24 cellular contexts compared by ENCODE assay signal in the genomic region with DNA sequence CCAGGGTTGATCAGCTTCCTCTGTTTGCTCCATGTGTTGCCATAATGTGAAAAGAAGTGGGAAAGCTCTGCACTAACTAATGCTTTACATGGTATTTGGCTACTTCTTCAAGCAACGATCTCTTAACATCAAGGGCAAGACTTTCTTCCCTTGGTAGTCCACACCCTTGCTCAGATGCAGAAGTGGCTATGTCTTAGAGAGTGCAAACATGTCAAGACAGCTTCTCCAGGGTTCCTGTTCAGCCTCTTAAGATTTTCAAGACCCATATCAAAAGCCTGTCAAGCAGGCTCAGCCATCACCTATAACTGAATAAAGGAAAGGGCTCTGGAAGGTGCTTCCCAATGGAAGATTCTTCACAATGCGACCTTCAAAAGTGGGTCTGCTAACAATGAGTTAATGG.
"Had no signal": no experiment of that assay in that cellular context is flagged by ENCODE, and none has a peak within 500 bp of the region (broad histone marks: within the 10 kb centered on the region; RNA-seq: fewer than 3 reads in every experiment).

No MANE protein-coding gene starts in this region.

- H3K4me3 ChIP-seq: heart left ventricle, lung, psoas muscle, spleen, testis, transverse colon had no signal

- H3K27me3 ChIP-seq: testis, transverse colon had no signal

- H3K27ac ChIP-seq: heart left ventricle, psoas muscle, spleen, testis, transverse colon had no signal

- DNase-seq: cerebellar nuclear complex; effector CD4-positive, alpha-beta T cell; endodermal cell; heart left ventricle; hypothalamus; mesendoderm; naive thymus-derived CD4-positive, alpha-beta T cell; nephron progenitor cell; psoas muscle; retina; spleen; stimulated activated CD4-positive, alpha-beta T cell treated with anti-CD3 and anti-CD28 coated beads, Interleukin-15, amount 100 ng/mL, for 24 hours; stimulated activated CD4-positive, alpha-beta T cell treated with anti-CD3 and anti-CD28 coated beads, Interleukin-1b, Interleukin-23, amount 100 ng/mL, for 48 hours; stimulated activated CD4-positive, alpha-beta T cell treated with anti-CD3 and anti-CD28 coated beads, Interleukin-4, amount 100 ng/mL, for 24 hours; stimulated activated naive B cell treated with anti-CD40 and anti-IgM and Interleukin-4, amounts not matched to agents 10 μg/mL and 1 μg/mL and 100 μg/mL, for 72 hours; stimulated activated naive CD8-positive, alpha-beta T cell treated with anti-CD3 and anti-CD28 coated beads, Interleukin-15, amount 100 ng/mL, for 72 hours; testis; transverse colon had no signal

- H3K36me3 ChIP-seq: heart left ventricle, spleen, transverse colon had no signal

- H3K9me3 ChIP-seq: heart left ventricle, psoas muscle, spleen, testis, transverse colon had no signal

- FAIRE-seq: colon, endothelial cell of umbilical vein, frontal cortex had no signal

- ATAC-seq: heart left ventricle; left lobe of liver; naive thymus-derived CD4-positive, alpha-beta T cell; psoas muscle; sciatic nerve; stimulated activated naive B cell treated with anti-CD40 and anti-IgM and Interleukin-4, amounts not matched to agents 10 μg/mL and 1 μg/mL and 100 μg/mL, for 72 hours; stimulated activated naive CD8-positive, alpha-beta T cell treated with anti-CD3 and anti-CD28 coated beads, Interleukin-15, amount 100 ng/mL, for 72 hours had no signal

- H3K4me1 ChIP-seq: testis, transverse colon had no signal
